26 cellular contexts compared by ENCODE assay signal in the genomic region with DNA sequence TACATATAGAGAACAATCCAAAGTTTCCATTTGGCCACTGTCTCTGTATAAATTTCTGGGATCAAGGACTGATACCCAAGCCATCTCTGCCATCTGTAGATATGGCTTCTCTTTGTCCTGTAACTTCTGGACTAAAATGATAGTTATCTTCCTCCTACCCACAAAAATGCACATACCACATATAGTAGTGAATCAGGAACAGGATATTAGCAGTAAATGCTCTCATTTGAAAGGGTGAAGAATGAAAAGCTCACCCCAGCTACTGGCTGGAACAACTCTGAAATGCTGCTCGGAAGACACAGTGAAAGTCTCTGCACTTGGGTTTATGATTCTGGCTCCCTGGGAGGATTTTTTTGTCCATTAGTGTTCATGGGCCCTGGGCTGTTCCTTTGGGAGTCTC.
"Had no signal": no experiment of that assay in that cellular context is flagged by ENCODE, and none has a peak within 500 bp of the region (broad histone marks: within the 10 kb centered on the region; RNA-seq: fewer than 3 reads in every experiment).

No MANE protein-coding gene starts in this region.

- H3K4me3 Mint-ChIP-seq: activated CD8-positive, alpha-beta T cell treated with anti-CD3 and anti-CD28 coated beads, Interleukin-2, amount 10 ng/mL, durations not matched to agents 7 days and 5 days; activated naive CD8-positive, alpha-beta T cell; activated T-cell treated with anti-CD3 and anti-CD28 coated beads, Interleukin-2, amount 50 U/mL, for 24 hours; T-helper 1 cell treated with Interleukin-12 subunit alpha and Interleukin-12 subunit beta and Interleukin-4 antibody, amounts not matched to agents 30 μg/mL and 1 μg/mL, for 36 hours; WTC11 had no signal

- H3K27ac Mint-ChIP-seq: activated CD8-positive, alpha-beta T cell treated with anti-CD3 and anti-CD28 coated beads, Interleukin-2, amount 10 ng/mL, durations not matched to agents 7 days and 5 days; activated naive CD8-positive, alpha-beta T cell; activated T-cell treated with anti-CD3 and anti-CD28 coated beads, Interleukin-2, amount 50 U/mL, for 24 hours; T-helper 1 cell treated with Interleukin-12 subunit alpha and Interleukin-12 subunit beta and Interleukin-4 antibody, amounts not matched to agents 30 μg/mL and 1 μg/mL, for 36 hours; WTC11 had no signal

- FAIRE-seq: RCC 7860 had no signal

- H3K27me3 ChIP-seq: cardiac muscle cell, MG63 had no signal

- H3K36me3 Mint-ChIP-seq: activated naive CD8-positive, alpha-beta T cell had no signal

- H3K4me3 ChIP-seq: cardiac muscle cell, MG63 had no signal

- H3K9me3 ChIP-seq: MG63 had no signal

- H3K36me3 ChIP-seq: cardiac muscle cell, MG63 had no signal

- H3K27me3 Mint-ChIP-seq: activated naive CD8-positive, alpha-beta T cell; activated T-cell treated with anti-CD3 and anti-CD28 coated beads, Interleukin-2, amount 50 U/mL, for 24 hours had no signal

- H3K27ac ChIP-seq: cardiac muscle cell had no signal

- DNase-seq: activated CD4-positive, alpha-beta T cell treated with anti-CD3 and anti-CD28 coated beads for 48 hours; activated CD4-positive, alpha-beta T cell treated with anti-CD3 and anti-CD28 coated beads, Interleukin-2, amount 50 U/mL, for 4 hours; activated CD4-positive, CD25-positive, alpha-beta regulatory T cell treated with anti-CD3 and anti-CD28 coated beads, Interleukin-2, amount 50 U/mL, for 72 hours; activated CD8-positive, alpha-beta T cell treated with anti-CD3 and anti-CD28 coated beads, Interleukin-2, amount 10 ng/mL, durations not matched to agents 7 days and 5 days; activated effector memory CD4-positive, alpha-beta T cell treated with anti-CD3 and anti-CD28 coated beads, Interleukin-2, amount 50 U/mL, for 16 hours; activated naive CD4-positive, alpha-beta T cell treated with Interleukin-2 at 50 U/mL for 16 hours; activated T-cell treated with anti-CD3 and anti-CD28 coated beads, Interleukin-2, amount 50 U/mL, for 24 hours; amygdala; KG1; MG63; MV-4-11; NCI-H1092 treated with DMSO at 0.1 percent for 48 hours; NCI-H1417 treated with DMSO at 0.1 percent for 48 hours; NCI-H1694; NCI-H2029 treated with DMSO at 0.1 percent for 48 hours; NCI-H345; NCI-H510A; NCI-H526 treated with DMSO at 0.1 percent for 48 hours; NK-92 treated with Interleukin-12 subunit alpha and Interleukin-12 subunit beta, amount 100 ng/mL, for 24 hours; SHP77 treated with DMSO at 0.1 percent for 48 hours; T-helper 9 cell had no signal
